In genomic region chr6:39931607-39932006, GRCh38 we compare ENCODE assay signal across 21 cellular contexts. TPM values are rescaled to one million over a fixed set of nuclear protein-coding genes. Genes with fewer than 3 reads are reported as not detected.
DNase-seq lines count a peak whose midpoint lies in the region; ATAC-seq and TF ChIP-seq lines count a peak whose summit lies in the region.
"Had no signal": no experiment of that assay in that cellular context is flagged by ENCODE, and none has a peak within 500 bp of the region (broad histone marks: within the 10 kb centered on the region; RNA-seq: fewer than 3 reads in every experiment).

No MANE protein-coding gene starts in this region.

- H3K27ac Mint-ChIP-seq in chondrocyte (ENCODE audit: unreplicated experiment) = peak overlapping the region; percentile 90
- H3K27ac Mint-ChIP-seq: activated CD4-positive, alpha-beta memory T cell treated with anti-CD3 and anti-CD28 coated beads, Interleukin-2, amount 10 ng/mL, durations not matched to agents 7 days and 5 days had no signal

- peaks cover 33 to 57% of the 10 kb centered on the region in 2 donors for H3K4me1 ChIP-seq in thyroid gland

- no peaks in the 10 kb centered on the region for H3K27me3 ChIP-seq in thyroid gland
- H3K27me3 ChIP-seq: Peyer's patch had no signal

- TF ChIP-seq CTCF in chondrocyte (IDR thresholded peaks at IDR 0.05) (no peak), thyroid gland (IDR thresholded peaks at IDR 0.05) (no peak)

- intact Hi-C loops in thyroid gland (cut with DNase I) = no loop called here

- DNase-seq in NCI-H82 (lab: John Stamatoyannopoulos, UW) (peak; percentile 72), chondrocyte (ENCODE audit: low spot score) (no peak), midbrain (lab: John Stamatoyannopoulos, UW) (peak; percentile 19), thyroid gland (no peak), dedifferentiated amniotic fluid mesenchymal stem cell (ENCODE audit: extremely low spot score) (no peak), LoVo (ENCODE audit: low spot score) (no peak)
- DNase-seq: activated CD4-positive, alpha-beta memory T cell treated with anti-CD3 and anti-CD28 coated beads, Interleukin-2, amount 10 ng/mL, durations not matched to agents 7 days and 5 days; activated naive CD4-positive, alpha-beta T cell; activated T-cell treated with anti-CD3 and anti-CD28 coated beads, Interleukin-2, amount 50 U/mL, for 1 hour; amniotic stem cell; central memory CD4-positive, alpha-beta T cell; DND-41; effector CD8-positive, alpha-beta T cell; HCEC 1CT; NCI-H1105; NCI-H2029 treated with DMSO at 0.1 percent for 48 hours; NCI-H446 treated with DMSO at 0.1 percent for 48 hours; Peyer's patch; stimulated activated CD4-positive, alpha-beta T cell treated with anti-CD3 and anti-CD28 coated beads, Interleukin-15, amount 100 ng/mL, for 24 hours had no signal

- no peak for ATAC-seq in GM18873 (IDR thresholded peaks at IDR 0.05; ENCODE audit: low FRiP score, unreplicated experiment)
- ATAC-seq: esophagus mucosa had no signal

- H3K27me3 Mint-ChIP-seq in chondrocyte (ENCODE audit: low read depth) = no peaks in the 10 kb centered on the region

- H3K4me3 ChIP-seq in thyroid gland (replicated peaks in 1 of 3) = no peak overlapping the region

- H3K9me3 ChIP-seq in thyroid gland = no peaks in the 10 kb centered on the region
- H3K9me3 ChIP-seq: Peyer's patch had no signal

- peaks cover 88% of the 10 kb centered on the region for H3K4me1 Mint-ChIP-seq in chondrocyte (ENCODE audit: low read depth)
- H3K4me1 Mint-ChIP-seq: activated CD4-positive, alpha-beta memory T cell treated with anti-CD3 and anti-CD28 coated beads, Interleukin-2, amount 10 ng/mL, durations not matched to agents 7 days and 5 days had no signal

- H3K27ac ChIP-seq in thyroid gland = peak overlapping the region in 2 of 3 donors; percentile 19 to 92

- H3K36me3 ChIP-seq in thyroid gland = no peaks in the 10 kb centered on the region

- peaks cover 5% of the 10 kb centered on the region for H3K36me3 Mint-ChIP-seq in chondrocyte (ENCODE audit: low read depth)

- 93% methylated on average over 1 of the region's 1 CpG for WGBS in thyroid gland, 2 donors

- TF ChIP-seq POLR2A in thyroid gland (IDR thresholded peaks at IDR 0.05) = no peak

- H3K4me3 Mint-ChIP-seq in chondrocyte (ENCODE audit: unreplicated experiment) = peak overlapping the region; percentile 90
- H3K4me3 Mint-ChIP-seq: activated CD4-positive, alpha-beta memory T cell treated with anti-CD3 and anti-CD28 coated beads, Interleukin-2, amount 10 ng/mL, durations not matched to agents 7 days and 5 days had no signal

- H3K9me3 Mint-ChIP-seq in chondrocyte (ENCODE audit: low read depth) = no peaks in the 10 kb centered on the region
- H3K9me3 Mint-ChIP-seq: activated CD4-positive, alpha-beta memory T cell treated with anti-CD3 and anti-CD28 coated beads, Interleukin-2, amount 10 ng/mL, durations not matched to agents 7 days and 5 days had no signal

RNA-seq across cellular contexts. Expression of gene MOCS1, which starts 2.7 kb away (rescaled TPM):
- total RNA-seq in chondrocyte (13.3 to 36.6 TPM (median 35.2 TPM) in 3 replicates), thyroid gland (10 to 100 TPM; 23.4 to 39.8 (median 33.1) TPM)
- total RNA-seq: activated CD4-positive, alpha-beta memory T cell treated with anti-CD3 and anti-CD28 coated beads, Interleukin-2, amount 10 ng/mL, durations not matched to agents 7 days and 5 days had no signal

Comparison
In these comparisons a context has a peak if more than half of its experiments do, and no peak if none do; other contexts are left out.
1. DNase-seq: peak in NCI-H82 (single experiment) and midbrain (single experiment); none in chondrocyte (single experiment), thyroid gland (0 of 2), dedifferentiated amniotic fluid mesenchymal stem cell (single experiment) and LoVo (single experiment).